Comparison of ENCODE assay signal across 15 cellular contexts in the genomic region with DNA sequence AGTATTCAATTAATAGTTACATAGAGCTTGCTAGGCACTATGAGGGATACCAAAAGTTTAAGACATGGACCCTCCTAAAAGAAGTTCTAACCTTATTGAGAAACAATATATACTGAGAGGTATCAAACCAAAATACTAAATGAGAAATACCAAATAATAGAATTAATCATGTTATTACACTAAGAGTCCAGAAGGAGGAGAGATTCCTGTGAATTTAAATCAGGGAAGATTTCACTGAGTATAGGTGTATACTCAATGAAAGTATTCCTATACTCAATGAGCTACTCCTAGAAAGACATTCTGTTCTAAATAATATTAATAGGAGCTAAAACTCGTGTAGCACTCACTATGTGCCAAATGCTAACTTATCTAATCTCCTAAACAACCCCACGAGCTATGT. TPM values are rescaled to one million over a fixed set of nuclear protein-coding genes. Genes with fewer than 3 reads are reported as not detected.
DNase-seq lines count a peak whose midpoint lies in the region; ATAC-seq and TF ChIP-seq lines count a peak whose summit lies in the region.
"Had no signal": no experiment of that assay in that cellular context is flagged by ENCODE, and none has a peak within 500 bp of the region (broad histone marks: within the 10 kb centered on the region; RNA-seq: fewer than 3 reads in every experiment).

No MANE protein-coding gene starts in this region.

- H3K4me3 ChIP-seq in AG09309 (ENCODE audit: control insufficient read depth, low read depth, low read length) (no peak overlapping the region), astrocyte of the spinal cord (ENCODE audit: low read depth, low read length) (no peak overlapping the region)

- peak; percentile 11 for TF ChIP-seq CTCF in AG09309 (IDR thresholded peaks at IDR 0.05; ENCODE audit: control insufficient read depth, insufficient read depth, low read depth, low read length, missing control alignments)
- peak; percentile 19 for TF ChIP-seq CTCF in astrocyte of the spinal cord (IDR thresholded peaks at IDR 0.05; ENCODE audit: low read depth, low read length)

- ATAC-seq in left lobe of liver (peak; percentile 60), HG03378 (IDR thresholded peaks at IDR 0.05; ENCODE audit: unreplicated experiment) (no peak)
- ATAC-seq: sciatic nerve had no signal

- DNase-seq in AG09309 (ENCODE audit: low read depth): no peak
- DNase-seq in HT-29 (ENCODE audit: low spot score): peak; percentile 19
- DNase-seq in astrocyte of the spinal cord (ENCODE audit: low read depth, low spot score): no peak
- no peak for DNase-seq in left lobe of liver (ENCODE audit: low spot score)
- DNase-seq in T-helper 1 cell: no peak
- no peak for DNase-seq in NCI-H69 (lab: John Stamatoyannopoulos, UW)
- DNase-seq in activated CD4-positive, alpha-beta T cell treated with anti-CD3 and anti-CD28 coated beads, Interleukin-2, amount 50 U/mL, for 4 hours: no peak
- DNase-seq: activated CD4-positive, alpha-beta memory T cell treated with anti-CD3 and anti-CD28 coated beads, Interleukin-2, amount 10 ng/mL, durations not matched to agents 7 days and 5 days; activated naive CD4-positive, alpha-beta T cell; CD4-positive, alpha-beta T cell; foreskin melanocyte; T-helper 9 cell had no signal

- in situ Hi-C loops in astrocyte of the spinal cord (cut with HindIII; ENCODE audit: low sequenced_read_pairs): no loop called here

RNA-seq across cellular contexts. Expression of a gene that starts 9.4 kb away (rescaled TPM):
- total RNA-seq in HT-29 (2014; rRNA removed; shearing (Covaris generic)): not detected in 2 replicates
- total RNA-seq in left lobe of liver: 0.43 TPM
- total RNA-seq: activated CD4-positive, alpha-beta memory T cell treated with anti-CD3 and anti-CD28 coated beads, Interleukin-2, amount 10 ng/mL, durations not matched to agents 7 days and 5 days; CD4-positive, alpha-beta T cell; M059J had no signal
